Comparison of ENCODE assay signal across 11 cellular contexts in the genomic region with DNA sequence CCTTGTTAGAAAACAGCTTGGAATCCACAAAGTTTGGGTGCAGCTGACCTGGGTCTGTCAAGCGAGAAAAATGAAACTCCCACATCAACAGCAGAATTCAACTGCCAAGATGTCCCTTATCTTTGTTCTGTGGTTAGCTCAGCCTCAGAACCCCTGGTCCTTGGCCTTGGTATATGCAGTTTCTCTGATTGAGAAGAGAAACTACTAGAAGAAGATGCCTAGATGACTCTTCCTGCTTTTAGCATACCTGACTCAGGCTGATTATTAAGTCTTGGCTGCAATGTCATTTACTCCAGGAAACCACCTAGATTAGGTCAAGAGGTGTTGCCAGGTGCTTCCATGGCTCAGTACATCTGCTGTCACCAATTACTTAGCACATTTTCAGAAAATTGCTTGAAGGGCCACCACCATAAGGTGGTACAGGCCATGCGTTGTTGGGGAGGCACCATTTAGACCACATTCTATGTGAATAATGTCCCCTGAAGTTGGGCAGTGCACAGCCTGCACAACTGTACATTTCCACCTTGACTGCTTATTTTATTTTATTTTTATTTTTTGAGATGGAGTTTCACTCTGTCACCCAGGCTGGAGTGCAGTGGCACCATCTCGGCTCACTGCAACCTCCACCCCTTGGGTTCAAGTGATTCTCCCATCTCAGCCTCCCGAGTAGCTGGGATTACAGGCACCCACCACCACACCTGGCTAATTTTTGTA. TPM values are rescaled to one million over a fixed set of nuclear protein-coding genes. Genes with fewer than 3 reads are reported as not detected.
A peak's percentile ranks its signal among the peaks of the same experiment; 100 is the strongest.
DNase-seq lines count a peak whose midpoint lies in the region; ATAC-seq, FAIRE-seq and TF ChIP-seq lines count a peak whose summit lies in the region.
"Had no signal": no experiment of that assay in that cellular context is flagged by ENCODE, and none has a peak within 500 bp of the region (broad histone marks: within the 10 kb centered on the region; RNA-seq: fewer than 3 reads in every experiment).

No MANE protein-coding gene starts in this region.

- DNase-seq in GF-D8 (lab: John Stamatoyannopoulos, UW): peak; percentile 10
- no peak for DNase-seq in bronchial epithelial cell (ENCODE audit: low read depth)
- DNase-seq in DMS 273 treated with DMSO at 0.1 percent for 48 hours (lab: John Stamatoyannopoulos, UW): no peak
- no peak for DNase-seq in neural progenitor cell (ENCODE audit: low spot score)
- DNase-seq in stimulated activated CD4-positive, alpha-beta T cell treated with anti-CD3 and anti-CD28 coated beads, Interleukin-4, amount 100 ng/mL, for 1 hour: no peak
- DNase-seq in NCI-H1092 treated with DMSO at 0.1 percent for 48 hours (lab: John Stamatoyannopoulos, UW): no peak
- DNase-seq: NCI-H1105 treated with DMSO at 0.1 percent for 48 hours, NCI-H774 had no signal

- TF ChIP-seq CTCF in KMS-11 (conservative IDR thresholded peaks at IDR 0.05; ENCODE audit: low read depth, low read length): no peak
- TF ChIP-seq CTCF in bronchial epithelial cell (IDR thresholded peaks at IDR 0.05; ENCODE audit: insufficient read depth, low read length, severe bottlenecking): no peak
- no peak for TF ChIP-seq CTCF in neural progenitor cell (IDR thresholded peaks at IDR 0.05)

- H3K36me3 Mint-ChIP-seq in neural progenitor cell: no peaks in the 10 kb centered on the region
- H3K36me3 Mint-ChIP-seq: CD4-positive, CD25-positive, alpha-beta regulatory T cell had no signal

- H3K36me3 ChIP-seq in KMS-11 (ENCODE audit: insufficient read depth): no peaks in the 10 kb centered on the region
- H3K36me3 ChIP-seq in bronchial epithelial cell (ENCODE audit: control insufficient read depth, insufficient read depth, low read length): no peaks in the 10 kb centered on the region
- no peaks in the 10 kb centered on the region for H3K36me3 ChIP-seq in neural progenitor cell

- H3K27me3 Mint-ChIP-seq in neural progenitor cell (ENCODE audit: insufficient read depth, low read depth): no peaks in the 10 kb centered on the region
- H3K27me3 Mint-ChIP-seq: CD4-positive, CD25-positive, alpha-beta regulatory T cell had no signal

- H3K27ac ChIP-seq in KMS-11: peak overlapping the region; percentile 76
- no peak overlapping the region for H3K27ac ChIP-seq in neural progenitor cell

- H3K9me3 ChIP-seq in neural progenitor cell (ENCODE audit: low read depth): no peaks in the 10 kb centered on the region

- no peaks in the 10 kb centered on the region for H3K9me3 Mint-ChIP-seq in neural progenitor cell
- H3K9me3 Mint-ChIP-seq: CD4-positive, CD25-positive, alpha-beta regulatory T cell had no signal

- FAIRE-seq in bronchial epithelial cell (lab: Jason Lieb, UNC): peak; percentile 84

- H3K27ac Mint-ChIP-seq in neural progenitor cell: no peak overlapping the region
- H3K27ac Mint-ChIP-seq: CD4-positive, CD25-positive, alpha-beta regulatory T cell had no signal

- H3K4me2 ChIP-seq in KMS-11 (peak overlapping the region; percentile 58), neural progenitor cell (no peak overlapping the region)

- H3K4me1 ChIP-seq in KMS-11 (ENCODE audit: low read depth, poor library complexity, severe bottlenecking) (peaks cover 51% of the 10 kb centered on the region), neural progenitor cell (peaks cover 19% of the 10 kb centered on the region)

- no peak overlapping the region for H3K4me3 ChIP-seq in KMS-11 (IDR thresholded peaks at IDR 0.05; ENCODE audit: insufficient read depth, low read depth, low read length)
- H3K4me3 ChIP-seq in bronchial epithelial cell (ENCODE audit: low read depth, low read length): no peak overlapping the region
- no peak overlapping the region for H3K4me3 ChIP-seq in neural progenitor cell

- H2AFZ ChIP-seq in KMS-11 (ENCODE audit: low read depth) (peak overlapping the region; percentile 23), neural progenitor cell (replicated peaks) (no peak overlapping the region)

- H3K4me1 Mint-ChIP-seq in neural progenitor cell: peaks cover 6% of the 10 kb centered on the region

- no peaks in the 10 kb centered on the region for H4K20me1 ChIP-seq in KMS-11 (ENCODE audit: insufficient read depth)
- H4K20me1 ChIP-seq in neural progenitor cell (ENCODE audit: low read depth): no peaks in the 10 kb centered on the region

- H3K79me2 ChIP-seq in KMS-11 (ENCODE audit: insufficient read depth, low read depth) (no peaks in the 10 kb centered on the region), neural progenitor cell (ENCODE audit: low read depth) (no peaks in the 10 kb centered on the region)

- H3K27me3 ChIP-seq in KMS-11 (ENCODE audit: insufficient read depth, low read depth): no peaks in the 10 kb centered on the region
- H3K27me3 ChIP-seq in bronchial epithelial cell (ENCODE audit: control insufficient read depth, insufficient read depth, low read length): no peaks in the 10 kb centered on the region
- H3K27me3 ChIP-seq in neural progenitor cell: no peaks in the 10 kb centered on the region

- H3K4me3 Mint-ChIP-seq in neural progenitor cell: no peak overlapping the region
- H3K4me3 Mint-ChIP-seq: CD4-positive, CD25-positive, alpha-beta regulatory T cell had no signal

- H3F3A ChIP-seq in neural progenitor cell (ENCODE audit: low read depth): peaks cover 19% of the 10 kb centered on the region

- peak overlapping the region; percentile 33; the same call in 1 of the 2 replicates for H3K9ac ChIP-seq in KMS-11
- no peak overlapping the region for H3K9ac ChIP-seq in neural progenitor cell

- peak; percentile 93 for ATAC-seq in GM19351 (IDR thresholded peaks at IDR 0.05; ENCODE audit: unreplicated experiment)

RNA-seq across cellular contexts. Expression of a gene that starts 59.4 kb away (rescaled TPM):
- total RNA-seq in bronchial epithelial cell: 0.79 and 1.7 TPM in 2 replicates
- total RNA-seq in neural progenitor cell (ENCODE audit: low replicate concordance): 1.3 and 4.5 TPM in 2 replicates
